In the genomic region with DNA sequence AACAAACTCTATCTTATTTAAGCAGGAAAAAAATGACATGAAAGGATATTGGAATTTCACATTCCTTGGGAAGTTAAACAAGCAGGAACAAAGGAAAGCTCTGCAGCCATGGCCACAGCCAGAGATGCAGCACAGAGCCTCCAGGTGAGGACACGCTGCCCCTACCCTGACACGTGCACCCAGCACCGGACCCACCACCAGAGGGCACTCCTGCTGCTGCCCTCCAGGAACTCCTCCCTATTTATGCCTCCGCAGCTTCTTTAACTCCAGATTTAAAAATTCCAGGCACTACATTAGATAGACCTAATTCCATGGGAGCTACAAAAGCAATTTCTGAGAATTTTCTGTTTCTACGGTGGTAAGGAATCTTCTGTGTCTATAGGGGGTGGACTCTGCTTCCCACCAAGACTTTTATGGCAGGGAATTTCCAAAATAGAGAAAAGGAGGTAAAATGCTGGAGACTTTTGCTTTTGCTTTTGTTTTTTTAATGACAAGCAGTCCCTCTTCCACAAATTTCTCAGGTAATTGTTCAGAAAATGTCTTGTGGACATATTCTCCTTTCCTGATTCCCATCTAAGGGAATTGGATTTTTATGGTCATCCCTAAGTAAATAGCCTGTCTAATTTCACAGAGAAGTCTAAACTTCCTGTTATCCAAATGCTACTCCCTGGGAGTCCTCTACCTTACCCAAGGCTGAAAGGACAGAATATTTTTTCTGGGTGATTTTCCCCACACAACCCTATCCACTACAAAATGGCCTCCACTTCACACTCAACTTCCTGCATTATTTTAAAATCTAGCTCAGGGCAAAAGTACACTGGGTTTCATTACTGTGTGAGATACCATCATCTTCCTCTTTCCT, we compare ENCODE assay signal across 1 cellular context.
TF ChIP-seq lines count a peak whose summit lies in the region.

No MANE protein-coding gene starts in this region.

TF ChIP-seq in WTC11, 78 proteins besides CTCF, POLR2A, EP300 and RAD21 (continued from another document):
- TF ChIP-seq, protein P1, sequence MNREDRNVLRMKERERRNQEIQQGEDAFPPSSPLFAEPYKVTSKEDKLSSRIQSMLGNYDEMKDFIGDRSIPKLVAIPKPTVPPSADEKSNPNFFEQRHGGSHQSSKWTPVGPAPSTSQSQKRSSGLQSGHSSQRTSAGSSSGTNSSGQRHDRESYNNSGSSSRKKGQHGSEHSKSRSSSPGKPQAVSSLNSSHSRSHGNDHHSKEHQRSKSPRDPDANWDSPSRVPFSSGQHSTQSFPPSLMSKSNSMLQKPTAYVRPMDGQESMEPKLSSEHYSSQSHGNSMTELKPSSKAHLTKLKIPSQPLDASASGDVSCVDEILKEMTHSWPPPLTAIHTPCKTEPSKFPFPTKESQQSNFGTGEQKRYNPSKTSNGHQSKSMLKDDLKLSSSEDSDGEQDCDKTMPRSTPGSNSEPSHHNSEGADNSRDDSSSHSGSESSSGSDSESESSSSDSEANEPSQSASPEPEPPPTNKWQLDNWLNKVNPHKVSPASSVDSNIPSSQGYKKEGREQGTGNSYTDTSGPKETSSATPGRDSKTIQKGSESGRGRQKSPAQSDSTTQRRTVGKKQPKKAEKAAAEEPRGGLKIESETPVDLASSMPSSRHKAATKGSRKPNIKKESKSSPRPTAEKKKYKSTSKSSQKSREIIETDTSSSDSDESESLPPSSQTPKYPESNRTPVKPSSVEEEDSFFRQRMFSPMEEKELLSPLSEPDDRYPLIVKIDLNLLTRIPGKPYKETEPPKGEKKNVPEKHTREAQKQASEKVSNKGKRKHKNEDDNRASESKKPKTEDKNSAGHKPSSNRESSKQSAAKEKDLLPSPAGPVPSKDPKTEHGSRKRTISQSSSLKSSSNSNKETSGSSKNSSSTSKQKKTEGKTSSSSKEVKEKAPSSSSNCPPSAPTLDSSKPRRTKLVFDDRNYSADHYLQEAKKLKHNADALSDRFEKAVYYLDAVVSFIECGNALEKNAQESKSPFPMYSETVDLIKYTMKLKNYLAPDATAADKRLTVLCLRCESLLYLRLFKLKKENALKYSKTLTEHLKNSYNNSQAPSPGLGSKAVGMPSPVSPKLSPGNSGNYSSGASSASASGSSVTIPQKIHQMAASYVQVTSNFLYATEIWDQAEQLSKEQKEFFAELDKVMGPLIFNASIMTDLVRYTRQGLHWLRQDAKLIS (CRISPR knock-in tag; IDR thresholded peaks at IDR 0.05; ENCODE audit: borderline replicate concordance): no peak
- no peak for TF ChIP-seq ZNF671 (CRISPR knock-in tag; IDR thresholded peaks at IDR 0.05)
- TF ChIP-seq ERG (CRISPR knock-in tag; IDR thresholded peaks at IDR 0.05): 0 out of 2 replicates have a peak, but pooled peaks have one; percentile 35
- TF ChIP-seq FOXP4 (CRISPR knock-in tag; IDR thresholded peaks at IDR 0.05): 0 out of 2 replicates have a peak, but pooled peaks have one; percentile 26
- TF ChIP-seq ZNF425 (CRISPR knock-in tag; conservative IDR thresholded peaks at IDR 0.05): no peak
- no peak for TF ChIP-seq GTF2I (CRISPR knock-in tag; conservative IDR thresholded peaks at IDR 0.05)
- no peak for TF ChIP-seq SMAD4 (CRISPR knock-in tag; IDR thresholded peaks at IDR 0.05)
- no peak for TF ChIP-seq ZNF396 (CRISPR knock-in tag; IDR thresholded peaks at IDR 0.05; ENCODE audit: borderline replicate concordance)
- TF ChIP-seq TEAD1 (CRISPR knock-in tag; IDR thresholded peaks at IDR 0.05): peak; percentile 26; the same call in 1 of the 2 replicates
- TF ChIP-seq NR2C2 (CRISPR knock-in tag; IDR thresholded peaks at IDR 0.05): no peak
- TF ChIP-seq ZNF263 (CRISPR knock-in tag; IDR thresholded peaks at IDR 0.05; ENCODE audit: low read depth): no peak
- 0 out of 2 replicates have a peak, but pooled peaks have one; percentile 17 for TF ChIP-seq SP1 (CRISPR knock-in tag; conservative IDR thresholded peaks at IDR 0.05)
- no peak for TF ChIP-seq NFATC4 (CRISPR knock-in tag; IDR thresholded peaks at IDR 0.05)
- TF ChIP-seq, protein P2, sequence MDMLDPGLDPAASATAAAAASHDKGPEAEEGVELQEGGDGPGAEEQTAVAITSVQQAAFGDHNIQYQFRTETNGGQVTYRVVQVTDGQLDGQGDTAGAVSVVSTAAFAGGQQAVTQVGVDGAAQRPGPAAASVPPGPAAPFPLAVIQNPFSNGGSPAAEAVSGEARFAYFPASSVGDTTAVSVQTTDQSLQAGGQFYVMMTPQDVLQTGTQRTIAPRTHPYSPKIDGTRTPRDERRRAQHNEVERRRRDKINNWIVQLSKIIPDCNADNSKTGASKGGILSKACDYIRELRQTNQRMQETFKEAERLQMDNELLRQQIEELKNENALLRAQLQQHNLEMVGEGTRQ (CRISPR knock-in tag; IDR thresholded peaks at IDR 0.05): peak; percentile 60
- TF ChIP-seq JAZF1 (CRISPR knock-in tag; IDR thresholded peaks at IDR 0.05): no peak
- TF ChIP-seq OVOL2 (CRISPR knock-in tag; IDR thresholded peaks at IDR 0.05; ENCODE audit: borderline replicate concordance): no peak
- no peak for TF ChIP-seq GRHL2 (CRISPR knock-in tag; IDR thresholded peaks at IDR 0.05; ENCODE audit: insufficient replicate concordance, severe bottlenecking)
- no peak for TF ChIP-seq MXD4 (CRISPR knock-in tag; IDR thresholded peaks at IDR 0.05; ENCODE audit: borderline replicate concordance)
- TF ChIP-seq FOXP1 (CRISPR knock-in tag; IDR thresholded peaks at IDR 0.05; ENCODE audit: borderline replicate concordance): no peak
- TF ChIP-seq ETV6 (CRISPR knock-in tag; IDR thresholded peaks at IDR 0.05): no peak
- no peak for TF ChIP-seq TP53 (CRISPR knock-in tag; IDR thresholded peaks at IDR 0.05)
- no peak for TF ChIP-seq PRRX2 (CRISPR knock-in tag; IDR thresholded peaks at IDR 0.05)
- no peak for TF ChIP-seq FOXK1 (CRISPR knock-in tag; IDR thresholded peaks at IDR 0.05)
- TF ChIP-seq NFE2L1 (CRISPR knock-in tag; IDR thresholded peaks at IDR 0.05): no peak
- TF ChIP-seq, protein P3, sequence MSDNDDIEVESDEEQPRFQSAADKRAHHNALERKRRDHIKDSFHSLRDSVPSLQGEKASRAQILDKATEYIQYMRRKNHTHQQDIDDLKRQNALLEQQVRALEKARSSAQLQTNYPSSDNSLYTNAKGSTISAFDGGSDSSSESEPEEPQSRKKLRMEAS (CRISPR knock-in tag; IDR thresholded peaks at IDR 0.05): peak; percentile 90
- no peak for TF ChIP-seq E2F1 (CRISPR knock-in tag; IDR thresholded peaks at IDR 0.05)
- no peak for TF ChIP-seq ZNF219 (CRISPR knock-in tag; IDR thresholded peaks at IDR 0.05; ENCODE audit: borderline replicate concordance)
- no peak for TF ChIP-seq HMGA2 (CRISPR knock-in tag; IDR thresholded peaks at IDR 0.05)
- TF ChIP-seq CBFB (CRISPR knock-in tag; IDR thresholded peaks at IDR 0.05; ENCODE audit: low read depth): no peak
- TF ChIP-seq ZNF121 (CRISPR knock-in tag; IDR thresholded peaks at IDR 0.05): no peak
TF ChIP-seq in WTC11: peak in this region for 6.
